9 cellular contexts compared by ENCODE assay signal in the genomic region with DNA sequence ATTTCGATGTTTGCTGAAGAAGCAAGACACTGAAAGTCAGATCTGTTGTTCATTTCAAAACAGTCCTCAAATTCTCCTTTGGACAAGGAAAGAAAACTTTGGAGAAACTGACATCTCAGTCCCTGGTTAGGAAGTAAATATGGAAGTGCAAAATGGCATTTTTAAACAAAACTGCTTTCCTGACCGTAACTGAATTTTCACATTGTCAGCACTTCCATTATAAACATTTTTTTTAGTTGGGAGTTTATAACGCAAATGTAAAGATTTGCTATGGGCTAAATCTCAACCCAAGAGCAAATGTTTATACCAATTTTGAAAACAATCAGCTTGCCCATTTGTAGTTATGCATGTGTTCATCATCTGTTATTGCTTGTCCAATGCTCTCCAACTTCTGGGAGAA.
"Had no signal": no experiment of that assay in that cellular context is flagged by ENCODE, and none has a peak within 500 bp of the region (broad histone marks: within the 10 kb centered on the region; RNA-seq: fewer than 3 reads in every experiment).

No MANE protein-coding gene starts in this region.

- H3K27ac ChIP-seq: GM23248, KMS-11 had no signal

- H3K27ac Mint-ChIP-seq: HFFc6 had no signal

- H3K9ac ChIP-seq: GM23248, KMS-11 had no signal

- H3K4me3 ChIP-seq: GM23248, HAP-1 had no signal

- H3K4me1 ChIP-seq: HAP-1 had no signal

- FAIRE-seq: HTR-8/SVneo had no signal

- DNase-seq: GM23248, GOT3, H7, HFFc6, KBM-7 had no signal

- H3K9me3 ChIP-seq: HAP-1 had no signal

- ATAC-seq: HCT116 had no signal

- H3K36me3 ChIP-seq: HAP-1 had no signal

- H3K4me3 Mint-ChIP-seq: HFFc6 had no signal

- H2AFZ ChIP-seq: GM23248 had no signal

- H3K4me2 ChIP-seq: KMS-11 had no signal
